8 cellular contexts compared by ENCODE assay signal in the genomic region with DNA sequence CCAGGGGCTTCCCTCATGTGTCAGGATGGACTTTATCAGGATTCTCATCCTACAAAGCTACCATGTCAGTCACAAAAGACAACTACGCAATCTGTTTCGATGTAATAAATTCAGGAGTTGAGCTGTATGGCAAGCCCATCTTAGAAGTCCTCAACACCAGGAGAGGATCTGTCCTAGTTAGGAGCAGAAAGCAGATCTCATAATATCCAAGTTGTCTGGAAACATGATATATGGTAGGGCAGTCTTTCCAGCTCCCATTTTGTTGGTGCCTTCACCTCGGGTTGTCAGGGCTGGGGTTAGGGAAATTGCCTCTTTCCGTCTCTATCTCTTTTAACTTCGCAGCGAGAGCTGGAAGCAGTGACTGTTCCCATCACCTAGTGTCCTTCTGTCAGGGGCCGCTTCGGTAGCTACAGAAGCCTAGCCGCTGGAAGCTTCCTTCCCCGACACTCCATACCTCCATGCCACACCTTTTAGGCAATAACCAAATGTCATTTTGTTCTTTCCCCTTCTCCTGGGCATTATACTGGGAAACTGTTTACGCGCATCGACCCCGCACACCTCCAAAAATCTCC. TPM values are rescaled to one million over a fixed set of nuclear protein-coding genes. Genes with fewer than 3 reads are reported as not detected.
DNase-seq lines count a peak whose midpoint lies in the region; ATAC-seq and TF ChIP-seq lines count a peak whose summit lies in the region.

No MANE protein-coding gene starts in this region.

- in situ Hi-C loops in KBM-7 (cut with MboI; ENCODE audit: low pct_unique_long_range_greater_than_20kb, low sequenced_read_pairs): no loop called here

- H3K27ac Mint-ChIP-seq in activated CD8-positive, alpha-beta memory T cell treated with anti-CD3 and anti-CD28 coated beads, Interleukin-2, amount 10 ng/mL, durations not matched to agents 7 days and 5 days: peak overlapping the region; percentile 76
- peak overlapping the region; percentile 8; the same call in 1 of the 2 replicates for H3K27ac Mint-ChIP-seq in WTC11

- peak overlapping the region; percentile 81 for H3K4me3 ChIP-seq in skeletal muscle satellite cell (ENCODE audit: low read length)

- TF ChIP-seq CTCF in WTC11 (IDR thresholded peaks at IDR 0.05): no peak

- no peaks in the 10 kb centered on the region for H3K9me3 ChIP-seq in skeletal muscle satellite cell (replicated peaks; ENCODE audit: low read length)

- intact Hi-C loops in left ventricle myocardium superior (cut with micrococcal nuclease): no loop called here

- no peaks in the 10 kb centered on the region for H3K27me3 ChIP-seq in skeletal muscle satellite cell (ENCODE audit: control insufficient read depth, insufficient read depth, low read length)

- peaks cover 16% of the 10 kb centered on the region for H3K4me1 ChIP-seq in skeletal muscle satellite cell (ENCODE audit: control insufficient read depth, insufficient read depth, low read length)

- peaks cover 6% of the 10 kb centered on the region for H3K27me3 Mint-ChIP-seq in activated CD8-positive, alpha-beta memory T cell treated with anti-CD3 and anti-CD28 coated beads, Interleukin-2, amount 10 ng/mL, durations not matched to agents 7 days and 5 days
- peaks cover 89% of the 10 kb centered on the region for H3K27me3 Mint-ChIP-seq in WTC11 (ENCODE audit: low read depth)

- CTCF ChIA-PET in activated CD8-positive, alpha-beta memory T cell treated with anti-CD3 and anti-CD28 coated beads, Interleukin-2, amount 10 ng/mL, durations not matched to agents 7 days and 5 days (lab: Charles Lee): interaction anchor here (0.8 to 4.4 kb wide), 11 partner anchors 9 to 508 kb away, joined by 3 to 36 read pairs (median 5); no protein-coding TSS in a partner anchor
- CTCF ChIA-PET in WTC11 (lab: Charles Lee): interaction anchor here (1.1 to 5.3 kb wide), 7 partner anchors 19 to 265 kb away, joined by 3 to 51 read pairs (median 4); a partner anchor contains a TSS

- ATAC-seq in activated CD8-positive, alpha-beta memory T cell treated with anti-CD3 and anti-CD28 coated beads, Interleukin-2, amount 10 ng/mL, durations not matched to agents 7 days and 5 days: no peak
- peak; percentile 5 for ATAC-seq in WTC11
- ATAC-seq in left ventricle myocardium superior: peak; percentile 1

- DNase-seq in activated CD8-positive, alpha-beta memory T cell treated with anti-CD3 and anti-CD28 coated beads, Interleukin-2, amount 10 ng/mL, durations not matched to agents 7 days and 5 days: no peak
- DNase-seq in activated CD8-positive, alpha-beta memory T cell treated with anti-CD3 and anti-CD28 coated beads, Interleukin-2, amount 50 U/mL, for 4 hours: no peak
- DNase-seq in WTC11 (ENCODE audit: low spot score) (peak; percentile 18), left ventricle myocardium superior (no peak), KBM-7 (no peak), HuH-7 (ENCODE audit: low spot score) (no peak), NCI-H1436 (lab: John Stamatoyannopoulos, UW) (no peak)

- POLR2A ChIA-PET in WTC11 (lab: Charles Lee): interaction anchor here (0.9 to 1.9 kb wide), 2 partner anchors 81 to 114 kb away, joined by 3 to 7 read pairs; a partner anchor contains a TSS

- no peaks in the 10 kb centered on the region for H3K36me3 ChIP-seq in skeletal muscle satellite cell (ENCODE audit: insufficient read depth, low read length)

- H3K4me2 ChIP-seq in skeletal muscle satellite cell (ENCODE audit: low read length): peak overlapping the region; percentile 95

- peaks cover 18% of the 10 kb centered on the region for H3K36me3 Mint-ChIP-seq in activated CD8-positive, alpha-beta memory T cell treated with anti-CD3 and anti-CD28 coated beads, Interleukin-2, amount 10 ng/mL, durations not matched to agents 7 days and 5 days
- H3K36me3 Mint-ChIP-seq in WTC11: peaks cover 3% of the 10 kb centered on the region; the same call in 1 of the 2 replicates

- H3K9me3 Mint-ChIP-seq in activated CD8-positive, alpha-beta memory T cell treated with anti-CD3 and anti-CD28 coated beads, Interleukin-2, amount 10 ng/mL, durations not matched to agents 7 days and 5 days (ENCODE audit: low read depth): no peaks in the 10 kb centered on the region
- H3K9me3 Mint-ChIP-seq in WTC11: no peaks in the 10 kb centered on the region

- H3K4me3 Mint-ChIP-seq in activated CD8-positive, alpha-beta memory T cell treated with anti-CD3 and anti-CD28 coated beads, Interleukin-2, amount 10 ng/mL, durations not matched to agents 7 days and 5 days: peak overlapping the region; percentile 87
- H3K4me3 Mint-ChIP-seq in WTC11: peak overlapping the region; percentile 80

- peaks cover 52% of the 10 kb centered on the region for H3K4me1 Mint-ChIP-seq in activated CD8-positive, alpha-beta memory T cell treated with anti-CD3 and anti-CD28 coated beads, Interleukin-2, amount 10 ng/mL, durations not matched to agents 7 days and 5 days
- peaks cover 39% of the 10 kb centered on the region for H3K4me1 Mint-ChIP-seq in WTC11

- H3K9ac ChIP-seq in skeletal muscle satellite cell (ENCODE audit: low read depth, low read length): peak overlapping the region; percentile 91

TF ChIP-seq in WTC11, 78 proteins besides CTCF, POLR2A, EP300 and RAD21:
- TF ChIP-seq, protein P1, sequence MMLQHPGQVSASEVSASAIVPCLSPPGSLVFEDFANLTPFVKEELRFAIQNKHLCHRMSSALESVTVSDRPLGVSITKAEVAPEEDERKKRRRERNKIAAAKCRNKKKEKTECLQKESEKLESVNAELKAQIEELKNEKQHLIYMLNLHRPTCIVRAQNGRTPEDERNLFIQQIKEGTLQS (CRISPR knock-in tag; conservative IDR thresholded peaks at IDR 0.05): no peak

RNA-seq across cellular contexts. Expression of a gene that starts 1.4 kb away (rescaled TPM):
- total RNA-seq in activated CD8-positive, alpha-beta memory T cell treated with anti-CD3 and anti-CD28 coated beads, Interleukin-2, amount 10 ng/mL, durations not matched to agents 7 days and 5 days: 10 to 100 TPM; 70.8 to 71.3 TPM
- 23.8 to 28.8 TPM (median 26.3 TPM) in 3 replicates for total RNA-seq in WTC11 (2021)
- 21.3 TPM for total RNA-seq in left ventricle myocardium superior
- 26.0 and 33.0 TPM in 2 replicates for total RNA-seq in skeletal muscle satellite cell (2012; rRNA removed)

RNA-seq across cellular contexts. Expression of a gene that starts 42.3 kb away (rescaled TPM):
- total RNA-seq in activated CD8-positive, alpha-beta memory T cell treated with anti-CD3 and anti-CD28 coated beads, Interleukin-2, amount 10 ng/mL, durations not matched to agents 7 days and 5 days: not detected
- total RNA-seq in WTC11 (2021) (145 to 156 TPM (median 146 TPM) in 3 replicates), left ventricle myocardium superior (not detected)
- not detected in 2 replicates for total RNA-seq in skeletal muscle satellite cell (2012; rRNA removed)

Comparison
In these comparisons a context has a peak if more than half of its experiments do, and no peak if none do; other contexts are left out.
1. RNA of a gene that starts 42.3 kb away (total RNA-seq): 145 to 156 TPM in WTC11; not detected in left ventricle myocardium superior (single experiment) and not detected in activated CD8-positive, alpha-beta memory T cell treated with anti-CD3 and anti-CD28 coated beads, Interleukin-2, amount 10 ng/mL, durations not matched to agents 7 days and 5 days; every median in the first group is over 100 times any median in the second.